1 cellular context compared by ENCODE assay signal in genomic region chr14:52695481-52696091, GRCh38.
TF ChIP-seq lines count a peak whose summit lies in the region.

A gene with protein sequence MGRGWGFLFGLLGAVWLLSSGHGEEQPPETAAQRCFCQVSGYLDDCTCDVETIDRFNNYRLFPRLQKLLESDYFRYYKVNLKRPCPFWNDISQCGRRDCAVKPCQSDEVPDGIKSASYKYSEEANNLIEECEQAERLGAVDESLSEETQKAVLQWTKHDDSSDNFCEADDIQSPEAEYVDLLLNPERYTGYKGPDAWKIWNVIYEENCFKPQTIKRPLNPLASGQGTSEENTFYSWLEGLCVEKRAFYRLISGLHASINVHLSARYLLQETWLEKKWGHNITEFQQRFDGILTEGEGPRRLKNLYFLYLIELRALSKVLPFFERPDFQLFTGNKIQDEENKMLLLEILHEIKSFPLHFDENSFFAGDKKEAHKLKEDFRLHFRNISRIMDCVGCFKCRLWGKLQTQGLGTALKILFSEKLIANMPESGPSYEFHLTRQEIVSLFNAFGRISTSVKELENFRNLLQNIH (minus strand): TSS chr14:52695558. CDS start chr14:52695481, 77 bp downstream.

TF ChIP-seq in HepG2, 621 proteins besides CTCF, POLR2A, EP300 and RAD21 (continued from another document and continues in another):
- TF ChIP-seq ZNF318 (CRISPR knock-in tag; IDR thresholded peaks at IDR 0.05) (0 out of 2 replicates have a peak, but pooled peaks have one; percentile 4), ZNF264 (CRISPR knock-in tag; IDR thresholded peaks at IDR 0.05) (0 out of 2 replicates have a peak, but pooled peaks have one; percentile 9), ZFP82 (CRISPR knock-in tag; IDR thresholded peaks at IDR 0.05; ENCODE audit: borderline replicate concordance) (0 out of 2 replicates have a peak, but pooled peaks have one; percentile 50), KLF12 (CRISPR knock-in tag; IDR thresholded peaks at IDR 0.05; ENCODE audit: borderline replicate concordance) (peak; percentile 58; the same call in 1 of the 2 replicates), PAX8 (CRISPR knock-in tag; IDR thresholded peaks at IDR 0.05; ENCODE audit: borderline replicate concordance) (no peak), GLI4 (CRISPR knock-in tag; IDR thresholded peaks at IDR 0.05; ENCODE audit: borderline replicate concordance) (0 out of 2 replicates have a peak, but pooled peaks have one; percentile 19), HDAC2 (CRISPR knock-in tag; IDR thresholded peaks at IDR 0.05) (0 out of 2 replicates have a peak, but pooled peaks have one; percentile 11), SIN3A (IDR thresholded peaks at IDR 0.05; ENCODE audit: borderline replicate concordance, low read depth, low read length) (peak; percentile 58; the same call in 1 of the 2 replicates), ZNF350 (CRISPR knock-in tag; IDR thresholded peaks at IDR 0.05; ENCODE audit: borderline replicate concordance, low read depth) (no peak), KDM5A (IDR thresholded peaks at IDR 0.05; ENCODE audit: borderline replicate concordance, low read length) (no peak), MAZ (IDR thresholded peaks at IDR 0.05; ENCODE audit: borderline replicate concordance, low read depth, low read length) (peak; percentile 62; the same call in 1 of the 2 replicates), MAZ (CRISPR knock-in tag; IDR thresholded peaks at IDR 0.05; ENCODE audit: low read depth) (no peak; the same call in 1 of the 2 replicates), ZNF138 (CRISPR knock-in tag; IDR thresholded peaks at IDR 0.05; ENCODE audit: low read depth) (peak; percentile 79; the same call in 1 of the 2 replicates), ZNF75D (CRISPR knock-in tag; IDR thresholded peaks at IDR 0.05; ENCODE audit: borderline replicate concordance) (no peak), NFE2 (CRISPR knock-in tag; IDR thresholded peaks at IDR 0.05) (no peak), MXI1 (IDR thresholded peaks at IDR 0.05; ENCODE audit: borderline replicate concordance, low read depth, low read length) (peak; percentile 57; the same call in 1 of the 3 replicates), HDAC1 (CRISPR knock-in tag; IDR thresholded peaks at IDR 0.05) (no peak; the same call in none of the 2 replicates), SUZ12 (IDR thresholded peaks at IDR 0.05; ENCODE audit: low read depth, low read length) (no peak), TBX2 (CRISPR knock-in tag; IDR thresholded peaks at IDR 0.05; ENCODE audit: borderline replicate concordance) (0 out of 2 replicates have a peak, but pooled peaks have one; percentile 20), ZNF850 (CRISPR knock-in tag; conservative IDR thresholded peaks at IDR 0.05) (no peak), HNRNPLL (IDR thresholded peaks at IDR 0.05; ENCODE audit: low read depth, low read length, poor library complexity, severe bottlenecking) (peak; percentile 18), IKZF4 (CRISPR knock-in tag; IDR thresholded peaks at IDR 0.05; ENCODE audit: borderline replicate concordance, low read depth, not compliant biosample characterization) (peak; percentile 79), GATAD1 (CRISPR knock-in tag; IDR thresholded peaks at IDR 0.05) (0 out of 2 replicates have a peak, but pooled peaks have one; percentile 5), KDM5B (CRISPR knock-in tag; IDR thresholded peaks at IDR 0.05; ENCODE audit: borderline replicate concordance) (peak; percentile 50; the same call in 1 of the 2 replicates), YEATS4 (CRISPR knock-in tag; IDR thresholded peaks at IDR 0.05; ENCODE audit: borderline replicate concordance) (peak; percentile 71), ZMYM4 (CRISPR knock-in tag; IDR thresholded peaks at IDR 0.05) (peak; percentile 15; the same call in 1 of the 2 replicates), IKZF1 (IDR thresholded peaks at IDR 0.05) (no peak), ELF3 (CRISPR knock-in tag; IDR thresholded peaks at IDR 0.05) (peak; percentile 13; the same call in 1 of the 2 replicates), ZNF546 (CRISPR knock-in tag; conservative IDR thresholded peaks at IDR 0.05) (0 out of 2 replicates have a peak, but pooled peaks have one; percentile 59), ZNF772 (CRISPR knock-in tag; IDR thresholded peaks at IDR 0.05) (0 out of 2 replicates have a peak, but pooled peaks have one; percentile 8), ZKSCAN5 (CRISPR knock-in tag; IDR thresholded peaks at IDR 0.05) (no peak), MTF1 (CRISPR knock-in tag; IDR thresholded peaks at IDR 0.05) (no peak)
- TF ChIP-seq, protein P1, sequence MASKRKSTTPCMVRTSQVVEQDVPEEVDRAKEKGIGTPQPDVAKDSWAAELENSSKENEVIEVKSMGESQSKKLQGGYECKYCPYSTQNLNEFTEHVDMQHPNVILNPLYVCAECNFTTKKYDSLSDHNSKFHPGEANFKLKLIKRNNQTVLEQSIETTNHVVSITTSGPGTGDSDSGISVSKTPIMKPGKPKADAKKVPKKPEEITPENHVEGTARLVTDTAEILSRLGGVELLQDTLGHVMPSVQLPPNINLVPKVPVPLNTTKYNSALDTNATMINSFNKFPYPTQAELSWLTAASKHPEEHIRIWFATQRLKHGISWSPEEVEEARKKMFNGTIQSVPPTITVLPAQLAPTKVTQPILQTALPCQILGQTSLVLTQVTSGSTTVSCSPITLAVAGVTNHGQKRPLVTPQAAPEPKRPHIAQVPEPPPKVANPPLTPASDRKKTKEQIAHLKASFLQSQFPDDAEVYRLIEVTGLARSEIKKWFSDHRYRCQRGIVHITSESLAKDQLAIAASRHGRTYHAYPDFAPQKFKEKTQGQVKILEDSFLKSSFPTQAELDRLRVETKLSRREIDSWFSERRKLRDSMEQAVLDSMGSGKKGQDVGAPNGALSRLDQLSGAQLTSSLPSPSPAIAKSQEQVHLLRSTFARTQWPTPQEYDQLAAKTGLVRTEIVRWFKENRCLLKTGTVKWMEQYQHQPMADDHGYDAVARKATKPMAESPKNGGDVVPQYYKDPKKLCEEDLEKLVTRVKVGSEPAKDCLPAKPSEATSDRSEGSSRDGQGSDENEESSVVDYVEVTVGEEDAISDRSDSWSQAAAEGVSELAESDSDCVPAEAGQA (IDR thresholded peaks at IDR 0.05; ENCODE audit: low read depth): 0 out of 2 replicates have a peak, but pooled peaks have one; percentile 25
- TF ChIP-seq, protein P1 (CRISPR knock-in tag; IDR thresholded peaks at IDR 0.05; ENCODE audit: borderline replicate concordance): no peak
- TF ChIP-seq, protein P2, sequence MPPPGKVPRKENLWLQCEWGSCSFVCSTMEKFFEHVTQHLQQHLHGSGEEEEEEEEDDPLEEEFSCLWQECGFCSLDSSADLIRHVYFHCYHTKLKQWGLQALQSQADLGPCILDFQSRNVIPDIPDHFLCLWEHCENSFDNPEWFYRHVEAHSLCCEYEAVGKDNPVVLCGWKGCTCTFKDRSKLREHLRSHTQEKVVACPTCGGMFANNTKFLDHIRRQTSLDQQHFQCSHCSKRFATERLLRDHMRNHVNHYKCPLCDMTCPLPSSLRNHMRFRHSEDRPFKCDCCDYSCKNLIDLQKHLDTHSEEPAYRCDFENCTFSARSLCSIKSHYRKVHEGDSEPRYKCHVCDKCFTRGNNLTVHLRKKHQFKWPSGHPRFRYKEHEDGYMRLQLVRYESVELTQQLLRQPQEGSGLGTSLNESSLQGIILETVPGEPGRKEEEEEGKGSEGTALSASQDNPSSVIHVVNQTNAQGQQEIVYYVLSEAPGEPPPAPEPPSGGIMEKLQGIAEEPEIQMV (CRISPR knock-in tag; IDR thresholded peaks at IDR 0.05; ENCODE audit: low read depth): 0 out of 2 replicates have a peak, but pooled peaks have one; percentile 12
- TF ChIP-seq, protein P3, sequence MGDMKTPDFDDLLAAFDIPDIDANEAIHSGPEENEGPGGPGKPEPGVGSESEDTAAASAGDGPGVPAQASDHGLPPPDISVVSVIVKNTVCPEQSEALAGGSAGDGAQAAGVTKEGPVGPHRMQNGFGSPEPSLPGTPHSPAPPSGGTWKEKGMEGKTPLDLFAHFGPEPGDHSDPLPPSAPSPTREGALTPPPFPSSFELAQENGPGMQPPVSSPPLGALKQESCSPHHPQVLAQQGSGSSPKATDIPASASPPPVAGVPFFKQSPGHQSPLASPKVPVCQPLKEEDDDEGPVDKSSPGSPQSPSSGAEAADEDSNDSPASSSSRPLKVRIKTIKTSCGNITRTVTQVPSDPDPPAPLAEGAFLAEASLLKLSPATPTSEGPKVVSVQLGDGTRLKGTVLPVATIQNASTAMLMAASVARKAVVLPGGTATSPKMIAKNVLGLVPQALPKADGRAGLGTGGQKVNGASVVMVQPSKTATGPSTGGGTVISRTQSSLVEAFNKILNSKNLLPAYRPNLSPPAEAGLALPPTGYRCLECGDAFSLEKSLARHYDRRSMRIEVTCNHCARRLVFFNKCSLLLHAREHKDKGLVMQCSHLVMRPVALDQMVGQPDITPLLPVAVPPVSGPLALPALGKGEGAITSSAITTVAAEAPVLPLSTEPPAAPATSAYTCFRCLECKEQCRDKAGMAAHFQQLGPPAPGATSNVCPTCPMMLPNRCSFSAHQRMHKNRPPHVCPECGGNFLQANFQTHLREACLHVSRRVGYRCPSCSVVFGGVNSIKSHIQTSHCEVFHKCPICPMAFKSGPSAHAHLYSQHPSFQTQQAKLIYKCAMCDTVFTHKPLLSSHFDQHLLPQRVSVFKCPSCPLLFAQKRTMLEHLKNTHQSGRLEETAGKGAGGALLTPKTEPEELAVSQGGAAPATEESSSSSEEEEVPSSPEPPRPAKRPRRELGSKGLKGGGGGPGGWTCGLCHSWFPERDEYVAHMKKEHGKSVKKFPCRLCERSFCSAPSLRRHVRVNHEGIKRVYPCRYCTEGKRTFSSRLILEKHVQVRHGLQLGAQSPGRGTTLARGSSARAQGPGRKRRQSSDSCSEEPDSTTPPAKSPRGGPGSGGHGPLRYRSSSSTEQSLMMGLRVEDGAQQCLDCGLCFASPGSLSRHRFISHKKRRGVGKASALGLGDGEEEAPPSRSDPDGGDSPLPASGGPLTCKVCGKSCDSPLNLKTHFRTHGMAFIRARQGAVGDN (CRISPR knock-in tag; IDR thresholded peaks at IDR 0.05): peak; percentile 87
